ENCODE assay signal across 9 cellular contexts in the genomic region with DNA sequence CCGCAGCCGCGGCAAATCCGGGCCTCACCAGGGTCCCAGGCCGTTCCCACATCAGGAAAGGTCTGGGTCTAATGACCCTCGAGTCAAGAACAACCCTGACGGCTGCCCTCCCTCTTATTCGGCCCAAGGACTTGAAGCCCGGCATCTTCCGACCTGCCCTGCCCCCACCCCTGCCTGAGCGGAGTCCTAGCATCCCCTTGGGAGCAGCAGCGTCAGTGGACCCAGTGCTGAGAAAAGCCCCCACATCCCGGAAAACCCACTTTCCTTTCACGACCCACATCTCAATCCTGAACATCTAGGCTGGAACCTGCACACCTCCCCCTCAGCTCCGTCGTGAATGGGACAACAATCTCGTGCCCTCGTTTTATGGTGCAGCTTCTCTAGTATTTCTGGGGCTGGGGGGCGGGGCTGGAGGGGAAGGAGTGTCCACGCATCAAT.
DNase-seq lines count a peak whose midpoint lies in the region; ATAC-seq and TF ChIP-seq lines count a peak whose summit lies in the region.
"Had no signal": no experiment of that assay in that cellular context is flagged by ENCODE, and none has a peak within 500 bp of the region (broad histone marks: within the 10 kb centered on the region; RNA-seq: fewer than 3 reads in every experiment).

No MANE protein-coding gene starts in this region.

- H3K27me3 ChIP-seq in HL-60 (ENCODE audit: insufficient read depth, poor library complexity, severe bottlenecking) (no peaks in the 10 kb centered on the region), duodenal mucosa (ENCODE audit: control insufficient read depth in 1 of 2, insufficient read depth in 2 of 2, low read length in 2 of 2) (no peaks in the 10 kb centered on the region), muscle layer of duodenum (ENCODE audit: low read depth, low read length) (no peaks in the 10 kb centered on the region)

- no peaks in the 10 kb centered on the region for H3K9me3 ChIP-seq in duodenal mucosa (ENCODE audit: control insufficient read depth in 1 of 2, low read length in 2 of 2)
- no peaks in the 10 kb centered on the region for H3K9me3 ChIP-seq in muscle layer of duodenum (ENCODE audit: control insufficient read depth in 1 of 2, low read length in 2 of 2)

- no peak for TF ChIP-seq CTCF in 22Rv1 (IDR thresholded peaks at IDR 0.05)
- no peak for TF ChIP-seq CTCF in HL-60 (IDR thresholded peaks at IDR 0.05; ENCODE audit: insufficient read depth, low read length)

- H3K4me1 ChIP-seq in duodenal mucosa (ENCODE audit: control insufficient read depth in 1 of 2, insufficient read depth in 2 of 2, low read length in 2 of 2) (peaks cover 43 to 51% of the 10 kb centered on the region in 2 donors), muscle layer of duodenum (ENCODE audit: control insufficient read depth in 1 of 2, insufficient read depth in 2 of 2, low read length in 2 of 2) (peaks cover 18 to 42% of the 10 kb centered on the region in 2 donors)

- peak in 1 of 2 experiments; percentile 28 for DNase-seq in HL-60 (ENCODE audit: low read depth in 1 of 2, low spot score in 1 of 2)
- DNase-seq in NOMO-1 (lab: John Stamatoyannopoulos, UW; ENCODE audit: unreplicated experiment in 2 of 2): no peak
- no peak for DNase-seq in hypothalamus (lab: John Stamatoyannopoulos, UW)
- no peak for DNase-seq in glomerular visceral epithelial cell (ENCODE audit: extremely low spot score)
- DNase-seq: SIG-M5 had no signal

- peak overlapping the region; percentile 65 to 79 for H3K9ac ChIP-seq in duodenal mucosa (ENCODE audit: low read depth in 1 of 2, low read length in 2 of 2)

- H3K27ac ChIP-seq in 22Rv1 (peak overlapping the region; percentile 98), HL-60 (replicated peaks) (peak overlapping the region; percentile 94; the same call in 1 of the 2 replicates), duodenal mucosa (ENCODE audit: low read depth, low read length) (peak overlapping the region; percentile 91), muscle layer of duodenum (ENCODE audit: low read length) (no peak overlapping the region)

- H3K4me3 ChIP-seq in HL-60 (replicated peaks; ENCODE audit: insufficient read depth, low read length) (peak overlapping the region; percentile 77), duodenal mucosa (ENCODE audit: low read depth in 1 of 2, low read length in 2 of 2) (peak overlapping the region; percentile 87 to 91), muscle layer of duodenum (ENCODE audit: low read depth in 1 of 2, low read length in 2 of 2) (peak overlapping the region; percentile 90 to 97)

- no peak for ATAC-seq in HG02588 (IDR thresholded peaks at IDR 0.05; ENCODE audit: unreplicated experiment)

- H3K36me3 ChIP-seq in duodenal mucosa (ENCODE audit: control insufficient read depth in 1 of 2, insufficient read depth in 2 of 2, low read length in 2 of 2) (peaks cover 24 to 32% of the 10 kb centered on the region in 2 donors), muscle layer of duodenum (ENCODE audit: control insufficient read depth in 1 of 2, insufficient read depth in 2 of 2, low read length in 2 of 2) (peaks cover 22 to 36% of the 10 kb centered on the region in 2 donors)
